Comparison of ENCODE assay signal across 1 cellular context in genomic region chr10:1635340-1635739, GRCh38.
TF ChIP-seq lines count a peak whose summit lies in the region.

No MANE protein-coding gene starts in this region.

TF ChIP-seq in GM23338, 12 proteins besides CTCF, POLR2A, EP300 and RAD21:
- TF ChIP-seq REST (IDR thresholded peaks at IDR 0.05; ENCODE audit: unreplicated experiment) (no peak), POLR2AphosphoS5 (IDR thresholded peaks at IDR 0.05; ENCODE audit: low read depth) (no peak), STAT1 (IDR thresholded peaks at IDR 0.05; ENCODE audit: unreplicated experiment) (no peak), ZNF114 (CRISPR knock-in tag; IDR thresholded peaks at IDR 0.05) (no peak), ZNF331 (CRISPR knock-in tag; IDR thresholded peaks at IDR 0.05; ENCODE audit: low read depth) (no peak), EZH2 (IDR thresholded peaks at IDR 0.05; ENCODE audit: low read depth, unreplicated experiment) (no peak), EZH2phosphoT487 (IDR thresholded peaks at IDR 0.05; ENCODE audit: unreplicated experiment) (no peak)
